Comparison of ENCODE assay signal across 6 cellular contexts in the genomic region with DNA sequence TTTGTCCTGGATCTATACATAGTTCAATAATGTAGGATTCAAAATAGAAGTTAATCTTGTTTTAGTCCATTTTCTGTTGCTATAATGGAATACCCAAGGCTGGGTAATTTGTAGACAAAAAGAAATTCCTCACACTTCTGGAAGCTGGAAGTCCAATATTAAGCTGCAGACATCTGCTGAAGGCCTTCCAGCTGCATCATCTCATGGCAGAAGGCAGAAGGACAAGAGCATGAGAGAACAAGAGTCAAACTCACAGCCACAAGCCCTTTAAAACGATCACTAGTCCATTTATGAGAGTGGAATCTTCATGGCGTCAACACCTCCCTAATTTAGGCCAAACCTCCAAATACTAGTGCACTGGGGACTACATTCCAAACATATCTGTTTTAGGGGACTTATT.
"Had no signal": no experiment of that assay in that cellular context is flagged by ENCODE, and none has a peak within 500 bp of the region (broad histone marks: within the 10 kb centered on the region; RNA-seq: fewer than 3 reads in every experiment).

No MANE protein-coding gene starts in this region.

- H3K4me3 ChIP-seq: K562 had no signal

- H3K36me3 Mint-ChIP-seq: IgD-negative memory B cell had no signal

- H3K4me1 Mint-ChIP-seq: IgD-negative memory B cell had no signal

- DNase-seq: IMR-90, KBM-7 had no signal

- ATAC-seq: HepG2, K562 had no signal

- H3K4me3 Mint-ChIP-seq: IgD-negative memory B cell had no signal

- H3K27ac ChIP-seq: HL-60 had no signal

- H3K27me3 Mint-ChIP-seq: IgD-negative memory B cell had no signal
